28 cellular contexts compared by ENCODE assay signal in genomic region chr12:83575326-83575725, GRCh38.
"Had no signal": no experiment of that assay in that cellular context is flagged by ENCODE, and none has a peak within 500 bp of the region (broad histone marks: within the 10 kb centered on the region; RNA-seq: fewer than 3 reads in every experiment).

No MANE protein-coding gene starts in this region.

- H3K4me1 Mint-ChIP-seq: mesothelial cell of epicardium; naive B cell; stimulated activated naive CD8-positive, alpha-beta T cell treated with anti-CD3 and anti-CD28 coated beads, Interleukin-15, amount 100 ng/mL, for 72 hours had no signal

- H3K36me3 ChIP-seq: colonic mucosa, esophagus squamous epithelium, gastrocnemius medialis, prostate gland, right atrium auricular region, suprapubic skin, transverse colon, vagina had no signal

- H3K4me2 ChIP-seq: smooth muscle cell had no signal

- H3K27ac ChIP-seq: colonic mucosa, esophagus squamous epithelium, gastrocnemius medialis, prostate gland, right atrium auricular region, suprapubic skin, transverse colon, vagina had no signal

- DNase-seq: colonic mucosa; dermis blood vessel endothelial cell; effector memory CD4-positive, alpha-beta T cell; erythroblast; esophagus squamous epithelium; gastrocnemius medialis; head of caudate nucleus; kidney; mesenchymal stem cell; mucosa of descending colon; naive B cell; stimulated activated CD4-positive, alpha-beta T cell treated with anti-CD3 and anti-CD28 coated beads, Interleukin-12 subunit alpha, Interleukin-12 subunit beta, amount 100 ng/mL, for 4 hours; stimulated activated CD4-positive, alpha-beta T cell treated with anti-CD3 and anti-CD28 coated beads, Interleukin-1b, Interleukin-23, amount 100 ng/mL, for 48 hours; stimulated activated CD4-positive, alpha-beta T cell treated with anti-CD3 and anti-CD28 coated beads, Interleukin-4, amount 100 ng/mL, for 1 hour; stimulated activated CD8-positive, alpha-beta memory T cell treated with anti-CD3 and anti-CD28 coated beads, Interleukin-4, amount 100 ng/mL, for 48 hours; stimulated activated naive CD4-positive, alpha-beta T cell; stimulated activated naive CD8-positive, alpha-beta T cell treated with anti-CD3 and anti-CD28 coated beads, Interleukin-15, amount 100 ng/mL, for 72 hours; transverse colon had no signal

- H3K27me3 ChIP-seq: colonic mucosa, esophagus squamous epithelium, gastrocnemius medialis, right atrium auricular region, suprapubic skin, transverse colon, vagina had no signal

- H3K4me3 Mint-ChIP-seq: mesothelial cell of epicardium; naive B cell; natural killer cell treated with Interleukin-12 subunit alpha and Interleukin-12 subunit beta and Interleukin-15 and Interleukin-18, amount 100 ng/mL, for 72 hours; neural crest cell; stimulated activated naive CD8-positive, alpha-beta T cell treated with anti-CD3 and anti-CD28 coated beads, Interleukin-15, amount 100 ng/mL, for 72 hours had no signal

- ATAC-seq: gastrocnemius medialis; left lobe of liver; mucosa of descending colon; natural killer cell treated with Interleukin-12 subunit alpha and Interleukin-12 subunit beta and Interleukin-15 and Interleukin-18, amount 100 ng/mL, for 72 hours; sciatic nerve; stimulated activated naive CD8-positive, alpha-beta T cell treated with anti-CD3 and anti-CD28 coated beads, Interleukin-15, amount 100 ng/mL, for 72 hours had no signal

- H3K36me3 Mint-ChIP-seq: mesothelial cell of epicardium; naive B cell; natural killer cell treated with Interleukin-12 subunit alpha and Interleukin-12 subunit beta and Interleukin-15 and Interleukin-18, amount 100 ng/mL, for 72 hours had no signal

- H3K27me3 Mint-ChIP-seq: naive B cell; natural killer cell treated with Interleukin-12 subunit alpha and Interleukin-12 subunit beta and Interleukin-15 and Interleukin-18, amount 100 ng/mL, for 72 hours; stimulated activated naive CD8-positive, alpha-beta T cell treated with anti-CD3 and anti-CD28 coated beads, Interleukin-15, amount 100 ng/mL, for 72 hours had no signal

- H3K4me3 ChIP-seq: colonic mucosa, esophagus squamous epithelium, gastrocnemius medialis, mucosa of descending colon, prostate gland, right atrium auricular region, smooth muscle cell, suprapubic skin, transverse colon, vagina had no signal

- H3K27ac Mint-ChIP-seq: mesothelial cell of epicardium; naive B cell; natural killer cell treated with Interleukin-12 subunit alpha and Interleukin-12 subunit beta and Interleukin-15 and Interleukin-18, amount 100 ng/mL, for 72 hours; stimulated activated naive CD8-positive, alpha-beta T cell treated with anti-CD3 and anti-CD28 coated beads, Interleukin-15, amount 100 ng/mL, for 72 hours had no signal

- H3K4me1 ChIP-seq: colonic mucosa, gastrocnemius medialis, prostate gland, right atrium auricular region, transverse colon, vagina had no signal

- H3K9me3 ChIP-seq: colonic mucosa, esophagus squamous epithelium, gastrocnemius medialis, prostate gland, right atrium auricular region, suprapubic skin, transverse colon, vagina had no signal
